In genomic region chr1:79259390-79260336, GRCh38 we compare ENCODE assay signal across 9 cellular contexts.
A peak's percentile ranks its signal among the peaks of the same experiment; 100 is the strongest.
DNase-seq lines count a peak whose midpoint lies in the region; ATAC-seq, FAIRE-seq and TF ChIP-seq lines count a peak whose summit lies in the region.
"Had no signal": no experiment of that assay in that cellular context is flagged by ENCODE, and none has a peak within 500 bp of the region (broad histone marks: within the 10 kb centered on the region; RNA-seq: fewer than 3 reads in every experiment).

No MANE protein-coding gene starts in this region.

- TF ChIP-seq CTCF in Caco-2 (IDR thresholded peaks at IDR 0.05; ENCODE audit: insufficient read depth in 1 of 2, low read depth in 1 of 2, low read length in 1 of 2, severe bottlenecking in 1 of 2, unreplicated experiment in 1 of 2) (peak; percentile 13 to 28), astrocyte (IDR thresholded peaks at IDR 0.05; ENCODE audit: insufficient read depth, low read depth, low read length) (peak; percentile 61), natural killer cell (IDR thresholded peaks at IDR 0.05) (no peak), coronary artery (IDR thresholded peaks at IDR 0.05) (no peak)

- CTCF ChIA-PET in Caco-2 (lab: Charles Lee), result no interaction called here

- H3K36me3 Mint-ChIP-seq in Caco-2 (ENCODE audit: insufficient read depth, unreplicated experiment), result no peaks in the 10 kb centered on the region
- H3K36me3 Mint-ChIP-seq in astrocyte (ENCODE audit: low read depth, unreplicated experiment), result no peaks in the 10 kb centered on the region
- no peaks in the 10 kb centered on the region for H3K36me3 Mint-ChIP-seq in natural killer cell

- no peak overlapping the region for H3K27ac Mint-ChIP-seq in Caco-2 (ENCODE audit: unreplicated experiment)
- H3K27ac Mint-ChIP-seq in astrocyte (ENCODE audit: unreplicated experiment), result peak overlapping the region; percentile 3
- H3K27ac Mint-ChIP-seq in natural killer cell, result no peak overlapping the region

- H2AFZ ChIP-seq in astrocyte (ENCODE audit: low read depth, low read length), result no peak overlapping the region

- no peak for DNase-seq in Caco-2
- peak; percentile 7 for DNase-seq in GM19239 (ENCODE audit: insufficient read length, low spot score)
- peak; percentile 27 for DNase-seq in HPDE6-E6E7 (ENCODE audit: extremely low spot score)
- DNase-seq in astrocyte (ENCODE audit: low read depth), result peak; percentile 16
- peak; percentile 9 for DNase-seq in midbrain (lab: John Stamatoyannopoulos, UW)
- no peak for DNase-seq in natural killer cell
- DNase-seq in coronary artery (ENCODE audit: low spot score), result no peak
- no peak for DNase-seq in stimulated activated CD4-positive, alpha-beta T cell treated with anti-CD3 and anti-CD28 coated beads, Interleukin-4, amount 100 ng/mL, for 4 hours

- H3K4me3 ChIP-seq in Caco-2 (ENCODE audit: low read depth, low read length) (no peak overlapping the region), astrocyte (ENCODE audit: insufficient read depth, low read depth, low read length) (no peak overlapping the region), coronary artery (no peak overlapping the region)
- H3K4me3 ChIP-seq: K562 had no signal

- no peak for FAIRE-seq in GM19239 (lab: Jason Lieb, UNC)
- no peak for FAIRE-seq in astrocyte (lab: Jason Lieb, UNC)
- FAIRE-seq: K562 had no signal

- H3K27me3 Mint-ChIP-seq in Caco-2 (ENCODE audit: insufficient read depth, unreplicated experiment), result no peaks in the 10 kb centered on the region
- peaks cover 2% of the 10 kb centered on the region for H3K27me3 Mint-ChIP-seq in astrocyte (ENCODE audit: low read depth, unreplicated experiment)
- H3K27me3 Mint-ChIP-seq in natural killer cell (ENCODE audit: low read depth in 2 of 2), result no peaks in the 10 kb centered on the region

- POLR2A ChIA-PET in Caco-2 (lab: Charles Lee), result no interaction called here

- no peak overlapping the region for H3K9ac ChIP-seq in astrocyte (ENCODE audit: low read length)

- H3K27ac ChIP-seq in astrocyte (ENCODE audit: low read depth, low read length) (no peak overlapping the region), coronary artery (no peak overlapping the region)

- H4K20me1 ChIP-seq in astrocyte (ENCODE audit: insufficient read depth, low read length), result no peaks in the 10 kb centered on the region

- H3K4me1 Mint-ChIP-seq in Caco-2 (ENCODE audit: low read depth, unreplicated experiment) (no peaks in the 10 kb centered on the region), astrocyte (ENCODE audit: low read depth, unreplicated experiment) (peaks cover 5% of the 10 kb centered on the region), natural killer cell (no peaks in the 10 kb centered on the region)

- no peak for ATAC-seq in natural killer cell
- ATAC-seq: K562 had no signal

- H3K27me3 ChIP-seq in Caco-2 (replicated peaks; ENCODE audit: control insufficient read depth, insufficient read depth, low read length), result no peaks in the 10 kb centered on the region
- no peaks in the 10 kb centered on the region for H3K27me3 ChIP-seq in astrocyte (ENCODE audit: insufficient read depth, low read length)

- H3K4me1 ChIP-seq in Caco-2 (no peaks in the 10 kb centered on the region), astrocyte (ENCODE audit: insufficient read depth, low read length) (no peaks in the 10 kb centered on the region)

- H3K4me3 Mint-ChIP-seq in Caco-2 (ENCODE audit: unreplicated experiment) (no peak overlapping the region), astrocyte (ENCODE audit: unreplicated experiment) (no peak overlapping the region), natural killer cell (no peak overlapping the region)

- intact Hi-C loops in Caco-2 (cut with micrococcal nuclease; ENCODE audit: unreplicated experiment), result loop anchor here (1.0 kb wide), 1 partner anchor 94 kb away; no protein-coding TSS in a partner anchor
- intact Hi-C loops in natural killer cell (cut with micrococcal nuclease), result no loop called here

- H3K9me3 Mint-ChIP-seq in Caco-2 (ENCODE audit: unreplicated experiment), result no peaks in the 10 kb centered on the region
- no peaks in the 10 kb centered on the region for H3K9me3 Mint-ChIP-seq in astrocyte (ENCODE audit: unreplicated experiment)
- H3K9me3 Mint-ChIP-seq in natural killer cell, result peaks cover 4 to 11% of the 10 kb centered on the region in 2 donors

- H3K36me3 ChIP-seq in Caco-2 (ENCODE audit: control insufficient read depth, insufficient read depth, low read length) (no peaks in the 10 kb centered on the region), astrocyte (ENCODE audit: insufficient read depth, low read length) (no peaks in the 10 kb centered on the region)

- no peak overlapping the region for H3K4me2 ChIP-seq in astrocyte (ENCODE audit: low read length)

- no peaks in the 10 kb centered on the region for H3K79me2 ChIP-seq in astrocyte (ENCODE audit: insufficient read depth, low read length)

- BruUV-seq in Caco-2 (replicated peaks; lab: Mats Ljungman, UMichigan), result no TSS peak

- H3K9me3 ChIP-seq in Caco-2 (no peaks in the 10 kb centered on the region), astrocyte (ENCODE audit: insufficient read depth, low read depth, low read length) (no peaks in the 10 kb centered on the region)

Comparison
In these comparisons a context has a peak if more than half of its experiments do, and no peak if none do; other contexts are left out.
1. DNase-seq: peak in GM19239 (single experiment), HPDE6-E6E7 (single experiment), astrocyte (single experiment) and midbrain (single experiment); none in Caco-2 (0 of 2), natural killer cell (single experiment), coronary artery (single experiment) and stimulated activated CD4-positive, alpha-beta T cell treated with anti-CD3 and anti-CD28 coated beads, Interleukin-4, amount 100 ng/mL, for 4 hours (0 of 2).
2. CTCF ChIP-seq: peak in Caco-2 (2 of 2) and astrocyte (single experiment); none in natural killer cell (single experiment) and coronary artery (single experiment).